23 cellular contexts compared by ENCODE assay signal in genomic region chr5:96522635-96523355, GRCh38.
"Had no signal": no experiment of that assay in that cellular context is flagged by ENCODE, and none has a peak within 500 bp of the region (broad histone marks: within the 10 kb centered on the region; RNA-seq: fewer than 3 reads in every experiment).

No MANE protein-coding gene starts in this region.

- H3K27ac Mint-ChIP-seq: natural killer cell; nephron progenitor cell; neural progenitor cell; progenitor cell of endocrine pancreas; stimulated activated memory B cell treated with anti-CD40 and anti-IgM and Interleukin-4, amounts not matched to agents 10 μg/mL and 1 μg/mL and 100 μg/mL, for 72 hours; stimulated activated naive CD8-positive, alpha-beta T cell treated with anti-CD3 and anti-CD28 coated beads, Interleukin-15, amount 100 ng/mL, for 72 hours; type B pancreatic cell had no signal

- H3K36me3 ChIP-seq: left ventricle myocardium inferior, neural progenitor cell, neutrophil, right atrium auricular region, right lobe of liver, tibial nerve, uterus had no signal

- ATAC-seq: natural killer cell; right lobe of liver; stimulated activated memory B cell treated with anti-CD40 and anti-IgM and Interleukin-4, amounts not matched to agents 10 μg/mL and 1 μg/mL and 100 μg/mL, for 72 hours; stimulated activated naive CD8-positive, alpha-beta T cell treated with anti-CD3 and anti-CD28 coated beads, Interleukin-15, amount 100 ng/mL, for 72 hours had no signal

- H3K9me3 Mint-ChIP-seq: natural killer cell; nephron progenitor cell; stimulated activated memory B cell treated with anti-CD40 and anti-IgM and Interleukin-4, amounts not matched to agents 10 μg/mL and 1 μg/mL and 100 μg/mL, for 72 hours; stimulated activated naive CD8-positive, alpha-beta T cell treated with anti-CD3 and anti-CD28 coated beads, Interleukin-15, amount 100 ng/mL, for 72 hours; type B pancreatic cell had no signal

- H3K27me3 Mint-ChIP-seq: progenitor cell of endocrine pancreas; stimulated activated naive CD8-positive, alpha-beta T cell treated with anti-CD3 and anti-CD28 coated beads, Interleukin-15, amount 100 ng/mL, for 72 hours had no signal

- H3K4me1 Mint-ChIP-seq: natural killer cell; nephron progenitor cell; stimulated activated memory B cell treated with anti-CD40 and anti-IgM and Interleukin-4, amounts not matched to agents 10 μg/mL and 1 μg/mL and 100 μg/mL, for 72 hours; stimulated activated naive CD8-positive, alpha-beta T cell treated with anti-CD3 and anti-CD28 coated beads, Interleukin-15, amount 100 ng/mL, for 72 hours had no signal

- H3K27ac ChIP-seq: left ventricle myocardium inferior, neural progenitor cell, neutrophil, right atrium auricular region, right lobe of liver, tibial nerve, uterus had no signal

- H3K4me3 ChIP-seq: left ventricle myocardium inferior, lung, neural progenitor cell, right atrium auricular region, right lobe of liver, smooth muscle cell, tibial nerve, uterus had no signal

- H3K27me3 ChIP-seq: neural progenitor cell, right atrium auricular region, right lobe of liver, tibial nerve, uterus had no signal

- DNase-seq: islet precursor cell; left ventricle myocardium inferior; natural killer cell; nephron progenitor cell; occipital lobe; right lobe of liver; stimulated activated CD4-positive, alpha-beta T cell treated with anti-CD3 and anti-CD28 coated beads, Interleukin-1b, Interleukin-23, amount 100 ng/mL, for 48 hours; stimulated activated CD4-positive, alpha-beta T cell treated with anti-CD3 and anti-CD28 coated beads, Interleukin-2, amount 100 ng/mL, for 48 hours; stimulated activated CD4-positive, alpha-beta T cell treated with anti-CD3 and anti-CD28 coated beads, Interleukin-4, amount 100 ng/mL, for 4 hours; stimulated activated CD8-positive, alpha-beta memory T cell treated with anti-CD3 and anti-CD28 coated beads, Interleukin-4, amount 100 ng/mL, for 48 hours; stimulated activated naive CD4-positive, alpha-beta T cell treated with Interleukin-2 at 50 U/mL for 16 hours; stimulated activated naive CD8-positive, alpha-beta T cell treated with anti-CD3 and anti-CD28 coated beads, Interleukin-15, amount 100 ng/mL, for 72 hours; substantia nigra; uterus had no signal

- H3K4me1 ChIP-seq: left ventricle myocardium inferior, neural progenitor cell, right atrium auricular region, right lobe of liver, tibial nerve, uterus had no signal

- H3K4me3 Mint-ChIP-seq: natural killer cell; nephron progenitor cell; neural progenitor cell; stimulated activated memory B cell treated with anti-CD40 and anti-IgM and Interleukin-4, amounts not matched to agents 10 μg/mL and 1 μg/mL and 100 μg/mL, for 72 hours; stimulated activated naive CD8-positive, alpha-beta T cell treated with anti-CD3 and anti-CD28 coated beads, Interleukin-15, amount 100 ng/mL, for 72 hours; type B pancreatic cell had no signal

- H3K36me3 Mint-ChIP-seq: natural killer cell; stimulated activated memory B cell treated with anti-CD40 and anti-IgM and Interleukin-4, amounts not matched to agents 10 μg/mL and 1 μg/mL and 100 μg/mL, for 72 hours; type B pancreatic cell had no signal

- H3K9me3 ChIP-seq: neutrophil, right atrium auricular region, right lobe of liver, tibial nerve, uterus had no signal
